Comparison of ENCODE assay signal across 21 cellular contexts in the genomic region with DNA sequence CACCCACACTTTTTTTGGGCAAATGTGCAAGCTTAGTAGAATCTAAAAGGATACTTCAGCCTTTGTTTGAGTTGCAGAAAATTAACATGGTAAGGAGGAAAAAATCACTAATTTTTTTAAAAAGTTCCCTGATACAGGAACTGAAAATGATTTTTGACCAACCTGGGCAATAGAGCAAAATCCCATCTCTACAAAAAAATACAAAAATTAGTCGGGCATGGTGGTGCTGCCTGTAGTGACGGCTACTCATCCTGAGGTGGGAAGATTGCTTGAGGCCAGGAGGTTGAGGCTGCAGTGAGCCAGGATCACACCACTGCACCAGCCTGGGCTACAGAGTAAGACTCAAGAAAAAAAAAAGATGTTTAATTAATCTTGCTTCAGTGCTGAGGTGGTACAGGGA.
"Had no signal": no experiment of that assay in that cellular context is flagged by ENCODE, and none has a peak within 500 bp of the region (broad histone marks: within the 10 kb centered on the region; RNA-seq: fewer than 3 reads in every experiment).

No MANE protein-coding gene starts in this region.

- H3K36me3 ChIP-seq: breast epithelium, colonic mucosa, prostate gland had no signal

- ATAC-seq: activated naive CD4-positive, alpha-beta T cell treated with anti-CD3 and anti-CD28 coated beads, Interleukin-2, amount 50 U/mL, for 72 hours; gastrocnemius medialis; left ventricle myocardium superior had no signal

- H3K4me1 Mint-ChIP-seq: neural crest cell had no signal

- DNase-seq: activated CD4-positive, alpha-beta memory T cell treated with anti-CD3 and anti-CD28 coated beads for 36 hours; activated CD4-positive, alpha-beta T cell treated with anti-CD3 and anti-CD28 coated beads for 4 hours; activated gamma-delta T cell treated with Interleukin-2 at 50 U/mL for 16 hours; amniotic stem cell; colonic mucosa; esophagus squamous epithelium; gastrocnemius medialis; head of caudate nucleus; left ventricle myocardium superior; mammary epithelial cell; stimulated activated CD4-positive, alpha-beta T cell treated with anti-CD3 and anti-CD28 coated beads, Interleukin-12 subunit alpha, Interleukin-12 subunit beta, amount 100 ng/mL, for 4 hours; stimulated activated CD4-positive, alpha-beta T cell treated with anti-CD3 and anti-CD28 coated beads, Interleukin-4, amount 100 ng/mL, for 4 hours; stomach; T-helper 1 cell had no signal

- H3K4me3 Mint-ChIP-seq: activated CD4-positive, alpha-beta memory T cell treated with anti-CD3 and anti-CD28 coated beads for 36 hours; central memory CD8-positive, alpha-beta T cell; neural crest cell had no signal

- H3K27me3 Mint-ChIP-seq: activated CD4-positive, alpha-beta memory T cell treated with anti-CD3 and anti-CD28 coated beads for 36 hours; central memory CD8-positive, alpha-beta T cell had no signal

- H3K27ac Mint-ChIP-seq: activated CD4-positive, alpha-beta memory T cell treated with anti-CD3 and anti-CD28 coated beads for 36 hours had no signal

- H3K9me3 ChIP-seq: breast epithelium, colonic mucosa, esophagus squamous epithelium, gastrocnemius medialis, prostate gland, stomach, suprapubic skin, tibial nerve had no signal

- H3K9me3 Mint-ChIP-seq: activated CD4-positive, alpha-beta memory T cell treated with anti-CD3 and anti-CD28 coated beads for 36 hours; activated naive CD4-positive, alpha-beta T cell treated with anti-CD3 and anti-CD28 coated beads, Interleukin-2, amount 50 U/mL, for 72 hours; central memory CD8-positive, alpha-beta T cell; neural crest cell had no signal

- H3K27me3 ChIP-seq: breast epithelium, colonic mucosa, esophagus squamous epithelium, gastrocnemius medialis, stomach, suprapubic skin, tibial nerve had no signal

- H3K4me1 ChIP-seq: breast epithelium, colonic mucosa, esophagus squamous epithelium, gastrocnemius medialis, prostate gland, stomach, suprapubic skin, tibial nerve had no signal

- H3K27ac ChIP-seq: breast epithelium, colonic mucosa, esophagus squamous epithelium, gastrocnemius medialis, prostate gland, stomach, suprapubic skin, tibial nerve had no signal

- H3K4me3 ChIP-seq: breast epithelium, colonic mucosa, esophagus squamous epithelium, gastrocnemius medialis, prostate gland, stomach, suprapubic skin, tibial nerve had no signal
